23 cellular contexts compared by ENCODE assay signal in genomic region chr20:62328684-62329388, GRCh38. TPM values are rescaled to one million over a fixed set of nuclear protein-coding genes. Genes with fewer than 3 reads are reported as not detected.
A peak's percentile ranks its signal among the peaks of the same experiment; 100 is the strongest.
DNase-seq lines count a peak whose midpoint lies in the region; ATAC-seq, FAIRE-seq and TF ChIP-seq lines count a peak whose summit lies in the region.
"Had no signal": no experiment of that assay in that cellular context is flagged by ENCODE, and none has a peak within 500 bp of the region (broad histone marks: within the 10 kb centered on the region; RNA-seq: fewer than 3 reads in every experiment).

No MANE protein-coding gene starts in this region.

- TF ChIP-seq POLR2A in HepG2 (IDR thresholded peaks at IDR 0.05; ENCODE audit: insufficient read depth in 1 of 2, low read depth in 2 of 2, low read length in 2 of 2) = no peak

- no peak overlapping the region for H3K4me3 ChIP-seq in HepG2 (replicated peaks in 1 of 3; ENCODE audit: insufficient read depth in 1 of 3, low read depth in 2 of 3, low read length in 3 of 3)
- H3K4me3 ChIP-seq in kidney (ENCODE audit: low read length in 2 of 2) = no peak overlapping the region
- H3K4me3 ChIP-seq: BLaER1 treated with 17β-estradiol and CSF1 and Interleukin-3, amounts not matched to agents 10 nM and 100 nM; GM23338 had no signal

- TF ChIP-seq EP300 in HepG2 (IDR thresholded peaks at IDR 0.05; ENCODE audit: low read depth in 2 of 2, low read length in 2 of 2) (no peak), HepG2 (CRISPR knock-in tag; IDR thresholded peaks at IDR 0.05; ENCODE audit: borderline replicate concordance) (no peak)

- WGBS in HepG2 (ENCODE audit: low lambda C conversion rate) = 97% methylated on average over 19 of the region's 26 CpGs

- no peak overlapping the region for H3K27ac Mint-ChIP-seq in activated naive CD4-positive, alpha-beta T cell treated with anti-CD3 and anti-CD28 coated beads, Interleukin-2, amount 50 U/mL, for 72 hours
- H3K27ac Mint-ChIP-seq: B cell; CD14-positive monocyte; CD4-positive, alpha-beta T cell; CD8-positive, alpha-beta memory T cell; GM23338; H9; HFFc6 had no signal

- TF ChIP-seq CTCF in RWPE1 (conservative IDR thresholded peaks at IDR 0.05; ENCODE audit: low read depth) (no peak), HepG2 (CRISPR knock-in tag; IDR thresholded peaks at IDR 0.05) (no peak), kidney (IDR thresholded peaks at IDR 0.05; ENCODE audit: borderline replicate concordance, extremely low read depth, insufficient read depth) (no peak)

- TF ChIP-seq RAD21 in HepG2 (CRISPR knock-in tag; IDR thresholded peaks at IDR 0.05) = no peak

- H3K9ac ChIP-seq in HepG2 (ENCODE audit: insufficient read depth, low read depth, low read length) (no peak overlapping the region), kidney (ENCODE audit: low read length in 2 of 2) (no peak overlapping the region)

- intact Hi-C loops in Right ventricle myocardium inferior (cut with DNase I) = no loop called here
- intact Hi-C loops in left cardiac atrium (cut with DNase I) = no loop called here
- intact Hi-C loops in HepG2 (cut with micrococcal nuclease; ENCODE audit: unreplicated experiment) = no loop called here
- intact Hi-C loops in kidney (cut with DNase I) = no loop called here

- DNase-seq in Right ventricle myocardium inferior (ENCODE audit: missing footprints) (peak; percentile 63), left cardiac atrium (no peak), RWPE1 (ENCODE audit: low spot score) (no peak), HepG2 (ENCODE audit: low spot score) (no peak), LoVo (ENCODE audit: low spot score) (no peak), kidney (no peak)
- no peak for DNase-seq in activated naive CD4-positive, alpha-beta T cell treated with anti-CD3 and anti-CD28 coated beads, Interleukin-2, amount 50 U/mL, for 72 hours (ENCODE audit: low spot score in 2 of 2)
- DNase-seq in effector CD8-positive, alpha-beta T cell (lab: John Stamatoyannopoulos, UW) = no peak
- DNase-seq: CD4-positive, alpha-beta T cell; CD8-positive, alpha-beta memory T cell; DMS53; DMS79 treated with DMSO at 0.1 percent for 48 hours; GF-D8; H9; HFFc6 had no signal

- peaks cover 74 to 94% of the 10 kb centered on the region in 2 experiments for H3K36me3 ChIP-seq in HepG2 (replicated peaks in 1 of 2; ENCODE audit: control insufficient read depth in 1 of 2, insufficient read depth in 2 of 2, low read length in 2 of 2)
- H3K36me3 ChIP-seq in kidney (ENCODE audit: control insufficient read depth in 1 of 2, insufficient read depth in 2 of 2, low read length in 2 of 2) = peaks cover 24 to 36% of the 10 kb centered on the region in 2 donors

- no peaks in the 10 kb centered on the region for H3K36me3 Mint-ChIP-seq in activated naive CD4-positive, alpha-beta T cell treated with anti-CD3 and anti-CD28 coated beads, Interleukin-2, amount 50 U/mL, for 72 hours
- H3K36me3 Mint-ChIP-seq: CD14-positive monocyte; CD8-positive, alpha-beta memory T cell had no signal

- CTCF ChIA-PET in RWPE1 (lab: Yijun Ruan, JAX) (interaction anchor here (1.1 kb wide), 2 partner anchors 36 to 54 kb away, joined by 3 to 4 read pairs; no protein-coding TSS in a partner anchor), HepG2 (lab: Yijun Ruan, JAX; ENCODE audit: low intra/inter-chr PET ratio, low total read pairs) (no interaction called here)

- H3K27ac ChIP-seq in RWPE1 (peak overlapping the region; percentile 80), HepG2 (ENCODE audit: extremely low read length, insufficient read depth, low read length) (no peak overlapping the region), kidney (ENCODE audit: low read depth in 2 of 2, low read length in 2 of 2) (no peak overlapping the region)
- H3K27ac ChIP-seq: 22Rv1; BLaER1 treated with 17β-estradiol and CSF1 and Interleukin-3, amounts not matched to agents 10 nM and 100 nM had no signal

- no peaks in the 10 kb centered on the region for H3K27me3 ChIP-seq in HepG2 (ENCODE audit: control insufficient read depth in 1 of 2, insufficient read depth in 2 of 2, low read length in 2 of 2)
- H3K27me3 ChIP-seq: BLaER1 treated with 17β-estradiol and CSF1 and Interleukin-3, amounts not matched to agents 10 nM and 100 nM had no signal

- no peak overlapping the region for H3K4me2 ChIP-seq in HepG2 (ENCODE audit: low read depth, low read length)
- H3K4me2 ChIP-seq: BLaER1 treated with 17β-estradiol and CSF1 and Interleukin-3, amounts not matched to agents 10 nM and 100 nM; GM23338 had no signal

- ATAC-seq in Right ventricle myocardium inferior = no peak
- no peak for ATAC-seq in left cardiac atrium
- no peak for ATAC-seq in HepG2
- no peak for ATAC-seq in activated naive CD4-positive, alpha-beta T cell treated with anti-CD3 and anti-CD28 coated beads, Interleukin-2, amount 50 U/mL, for 72 hours
- ATAC-seq: GM23338 had no signal

- H3K79me2 ChIP-seq in HepG2 (ENCODE audit: insufficient read depth, low read length) = no peaks in the 10 kb centered on the region

- H3K4me1 ChIP-seq in HepG2 (ENCODE audit: insufficient read depth, low read length) (no peaks in the 10 kb centered on the region), kidney (ENCODE audit: control insufficient read depth in 1 of 2, insufficient read depth in 1 of 2, low read depth in 1 of 2, low read length in 2 of 2) (no peaks in the 10 kb centered on the region)

- no peaks in the 10 kb centered on the region for H3K9me3 Mint-ChIP-seq in activated naive CD4-positive, alpha-beta T cell treated with anti-CD3 and anti-CD28 coated beads, Interleukin-2, amount 50 U/mL, for 72 hours
- H3K9me3 Mint-ChIP-seq: CD4-positive, alpha-beta T cell; CD8-positive, alpha-beta memory T cell; H9; HFFc6 had no signal

- in situ Hi-C loops in HepG2 (cut with HindIII; ENCODE audit: extremely low pct_ligation_motif_present, low pct_unique_long_range_greater_than_20kb) = no loop called here

- H3K9me3 ChIP-seq in HepG2 (ENCODE audit: low read length) = no peaks in the 10 kb centered on the region
- no peaks in the 10 kb centered on the region for H3K9me3 ChIP-seq in kidney (ENCODE audit: control insufficient read depth in 1 of 2, low read length in 2 of 2)
- H3K9me3 ChIP-seq: BLaER1 treated with 17β-estradiol and CSF1 and Interleukin-3, amounts not matched to agents 10 nM and 100 nM had no signal

- no peak for FAIRE-seq in HepG2 (lab: Jason Lieb, UNC)
- no peak for FAIRE-seq in kidney (lab: Jason Lieb, UNC)
- FAIRE-seq: A204.1, GM12891, GM18507 had no signal

- H2AFZ ChIP-seq in HepG2 (ENCODE audit: low read length) = no peak overlapping the region
- H2AFZ ChIP-seq: GM23338 had no signal

- POLR2A ChIA-PET in RWPE1 (lab: Yijun Ruan, JAX; ENCODE audit: low non-redundant PET) (no interaction called here), HepG2 (lab: Yijun Ruan, JAX) (no interaction called here)

- no TSS peak for BruUV-seq in HepG2 (replicated peaks; lab: Mats Ljungman, UMichigan)

- H4K20me1 ChIP-seq in HepG2 (ENCODE audit: insufficient read depth, low read length) = no peaks in the 10 kb centered on the region

RNA-seq across cellular contexts. Expression of gene ADRM1, which starts 26.0 kb away (rescaled TPM):
- total RNA-seq in Right ventricle myocardium inferior = 73.9 TPM
- 10 to 100 TPM; 57.9 to 76.9 TPM for total RNA-seq in left cardiac atrium
- total RNA-seq in HepG2 (2016; rRNA removed; fragmentation: Illumina TruSeq; extraction: Trizol) = 143 and 154 TPM in 2 replicates
- total RNA-seq in HepG2 (2016; cell fraction: cytosol; rRNA removed; fragmentation: Illumina TruSeq; extraction: Trizol; ENCODE audit: low read depth) = 51.6 and 53.2 TPM in 2 replicates
- total RNA-seq in HepG2 (2016; cell fraction: insoluble cytoplasmic fraction; rRNA removed; fragmentation: Illumina TruSeq; extraction: Trizol) = 149 and 159 TPM in 2 replicates
- total RNA-seq in HepG2 (2016; cell fraction: membrane; rRNA removed; fragmentation: Illumina TruSeq; extraction: Trizol) = 59.3 and 62.8 TPM in 2 replicates
- 76.2 and 86.5 TPM in 2 replicates for total RNA-seq in HepG2 (2016; cell fraction: nucleus; rRNA removed; fragmentation: Illumina TruSeq; extraction: Trizol)
- polyA plus RNA-seq in HepG2 (2011; rRNA removed) = 92.9 and 106 TPM in 2 replicates
- 90.4 and 144 TPM in 2 replicates for polyA plus RNA-seq in HepG2 (2011; cell fraction: cytosol; rRNA removed)
- 158 and 185 TPM in 2 replicates for polyA plus RNA-seq in HepG2 (2011; cell fraction: nucleus; rRNA removed)
- polyA plus RNA-seq in HepG2 (2012) = 62.1 and 86.3 TPM in 2 replicates
- 50.3 and 52.6 TPM in 2 replicates for polyA plus RNA-seq in HepG2 (2016; cell fraction: cytosol; fragmentation: Illumina TruSeq; extraction: Trizol; ENCODE audit: low read depth)
- 185 and 189 TPM in 2 replicates for polyA plus RNA-seq in HepG2 (2016; cell fraction: insoluble cytoplasmic fraction; fragmentation: Illumina TruSeq; extraction: Trizol; ENCODE audit: low read depth)
- polyA plus RNA-seq in HepG2 (2016; cell fraction: membrane; fragmentation: Illumina TruSeq; extraction: Trizol; ENCODE audit: low read depth) = 54.2 and 55.6 TPM in 2 replicates
- 165 and 171 TPM in 2 replicates for polyA plus RNA-seq in HepG2 (2016; cell fraction: nucleus; fragmentation: Illumina TruSeq; extraction: Trizol; ENCODE audit: insufficient read depth, low read depth)
- polyA minus RNA-seq in HepG2 (2011; rRNA and poly(A)+ RNA removed; ENCODE audit: low replicate concordance) = 92.6 and 107 TPM in 2 replicates
- polyA minus RNA-seq in HepG2 (2011; cell fraction: cytosol; rRNA and poly(A)+ RNA removed) = 50.7 and 55.0 TPM in 2 replicates
- polyA minus RNA-seq in HepG2 (2011; cell fraction: nucleus; rRNA and poly(A)+ RNA removed) = 47.2 and 49.4 TPM in 2 replicates
- 64.4 TPM for total RNA-seq in kidney
- polyA plus RNA-seq in kidney (ENCODE audit: insufficient read depth, low read depth, low replicate concordance) = 79.4 TPM
- total RNA-seq in activated naive CD4-positive, alpha-beta T cell treated with anti-CD3 and anti-CD28 coated beads, Interleukin-2, amount 50 U/mL, for 72 hours = 10 to 100 TPM; 92.6 to 93.6 TPM

RNA-seq across cellular contexts. Expression of gene LAMA5, which starts 38.3 kb away (rescaled TPM):
- total RNA-seq in Right ventricle myocardium inferior (89.3 TPM), left cardiac atrium (100 to 1,000 TPM in 1 of 2 donors, 10 to 100 TPM in 1; 70.4 to 113 TPM), HepG2 (2016; rRNA removed; fragmentation: Illumina TruSeq; extraction: Trizol) (28.5 and 44.7 TPM in 2 replicates), kidney (342 TPM)
- 32.2 and 40.1 TPM in 2 replicates for total RNA-seq in HepG2 (2016; cell fraction: cytosol; rRNA removed; fragmentation: Illumina TruSeq; extraction: Trizol; ENCODE audit: low read depth)
- 24.0 and 53.5 TPM in 2 replicates for total RNA-seq in HepG2 (2016; cell fraction: insoluble cytoplasmic fraction; rRNA removed; fragmentation: Illumina TruSeq; extraction: Trizol)
- total RNA-seq in HepG2 (2016; cell fraction: membrane; rRNA removed; fragmentation: Illumina TruSeq; extraction: Trizol) = 23.5 and 24.2 TPM in 2 replicates
- 108 and 131 TPM in 2 replicates for total RNA-seq in HepG2 (2016; cell fraction: nucleus; rRNA removed; fragmentation: Illumina TruSeq; extraction: Trizol)
- polyA plus RNA-seq in HepG2 (2011; rRNA removed) (21.0 and 22.7 TPM in 2 replicates), kidney (ENCODE audit: insufficient read depth, low read depth, low replicate concordance) (94.0 TPM)
- 9.5 and 17.6 TPM in 2 replicates for polyA plus RNA-seq in HepG2 (2011; cell fraction: cytosol; rRNA removed)
- polyA plus RNA-seq in HepG2 (2011; cell fraction: nucleus; rRNA removed) = 504 and 754 TPM in 2 replicates
- polyA plus RNA-seq in HepG2 (2012) = 96.2 and 135 TPM in 2 replicates
- 12.5 and 12.7 TPM in 2 replicates for polyA plus RNA-seq in HepG2 (2016; cell fraction: cytosol; fragmentation: Illumina TruSeq; extraction: Trizol; ENCODE audit: low read depth)
- polyA plus RNA-seq in HepG2 (2016; cell fraction: insoluble cytoplasmic fraction; fragmentation: Illumina TruSeq; extraction: Trizol; ENCODE audit: low read depth) = 34.3 and 49.3 TPM in 2 replicates
- 14.2 and 17.2 TPM in 2 replicates for polyA plus RNA-seq in HepG2 (2016; cell fraction: membrane; fragmentation: Illumina TruSeq; extraction: Trizol; ENCODE audit: low read depth)
- 598 and 620 TPM in 2 replicates for polyA plus RNA-seq in HepG2 (2016; cell fraction: nucleus; fragmentation: Illumina TruSeq; extraction: Trizol; ENCODE audit: insufficient read depth, low read depth)
- polyA minus RNA-seq in HepG2 (2011; rRNA and poly(A)+ RNA removed; ENCODE audit: low replicate concordance) = 26.2 and 35.7 TPM in 2 replicates
- polyA minus RNA-seq in HepG2 (2011; cell fraction: cytosol; rRNA and poly(A)+ RNA removed) = 23.2 and 27.1 TPM in 2 replicates
- 70.0 and 71.2 TPM in 2 replicates for polyA minus RNA-seq in HepG2 (2011; cell fraction: nucleus; rRNA and poly(A)+ RNA removed)
- under 1 TPM; 0.36 to 0.95 TPM for total RNA-seq in activated naive CD4-positive, alpha-beta T cell treated with anti-CD3 and anti-CD28 coated beads, Interleukin-2, amount 50 U/mL, for 72 hours
- polyA plus RNA-seq: CD14-positive monocyte; CD8-positive, alpha-beta memory T cell had no signal

RNA-seq across cellular contexts. Expression of gene RPS21, which starts 58.1 kb away (rescaled TPM):
- total RNA-seq in Right ventricle myocardium inferior = 782 TPM
- 100 to 1,000 TPM; 733 to 750 TPM for total RNA-seq in left cardiac atrium
- 2,584 and 2,647 TPM in 2 replicates for total RNA-seq in HepG2 (2016; rRNA removed; fragmentation: Illumina TruSeq; extraction: Trizol)
- total RNA-seq in HepG2 (2016; cell fraction: cytosol; rRNA removed; fragmentation: Illumina TruSeq; extraction: Trizol; ENCODE audit: low read depth) = 3,497 and 3,511 TPM in 2 replicates
- 2,606 and 2,768 TPM in 2 replicates for total RNA-seq in HepG2 (2016; cell fraction: insoluble cytoplasmic fraction; rRNA removed; fragmentation: Illumina TruSeq; extraction: Trizol)
- 4,939 and 5,761 TPM in 2 replicates for total RNA-seq in HepG2 (2016; cell fraction: membrane; rRNA removed; fragmentation: Illumina TruSeq; extraction: Trizol)
- 1,156 and 1,166 TPM in 2 replicates for total RNA-seq in HepG2 (2016; cell fraction: nucleus; rRNA removed; fragmentation: Illumina TruSeq; extraction: Trizol)
- 9,925 and 11,063 TPM in 2 replicates for polyA plus RNA-seq in HepG2 (2011; rRNA removed)
- 11,031 and 15,081 TPM in 2 replicates for polyA plus RNA-seq in HepG2 (2011; cell fraction: cytosol; rRNA removed)
- 5,156 and 5,267 TPM in 2 replicates for polyA plus RNA-seq in HepG2 (2011; cell fraction: nucleus; rRNA removed)
- polyA plus RNA-seq in HepG2 (2012) = 6,658 and 8,852 TPM in 2 replicates
- 5,362 and 5,590 TPM in 2 replicates for polyA plus RNA-seq in HepG2 (2016; cell fraction: cytosol; fragmentation: Illumina TruSeq; extraction: Trizol; ENCODE audit: low read depth)
- 3,197 and 3,428 TPM in 2 replicates for polyA plus RNA-seq in HepG2 (2016; cell fraction: insoluble cytoplasmic fraction; fragmentation: Illumina TruSeq; extraction: Trizol; ENCODE audit: low read depth)
- 5,998 and 6,820 TPM in 2 replicates for polyA plus RNA-seq in HepG2 (2016; cell fraction: membrane; fragmentation: Illumina TruSeq; extraction: Trizol; ENCODE audit: low read depth)
- polyA plus RNA-seq in HepG2 (2016; cell fraction: nucleus; fragmentation: Illumina TruSeq; extraction: Trizol; ENCODE audit: insufficient read depth, low read depth) = 2,753 and 2,989 TPM in 2 replicates
- 2,340 and 3,999 TPM in 2 replicates for polyA minus RNA-seq in HepG2 (2011; rRNA and poly(A)+ RNA removed; ENCODE audit: low replicate concordance)
- 1,154 and 1,167 TPM in 2 replicates for polyA minus RNA-seq in HepG2 (2011; cell fraction: cytosol; rRNA and poly(A)+ RNA removed)
- polyA minus RNA-seq in HepG2 (2011; cell fraction: nucleus; rRNA and poly(A)+ RNA removed) = 809 and 896 TPM in 2 replicates
- total RNA-seq in kidney = 1,221 TPM
- 2,336 TPM for polyA plus RNA-seq in kidney (ENCODE audit: insufficient read depth, low read depth, low replicate concordance)
- total RNA-seq in activated naive CD4-positive, alpha-beta T cell treated with anti-CD3 and anti-CD28 coated beads, Interleukin-2, amount 50 U/mL, for 72 hours = 1,000 to 10,000 TPM; 2,243 to 2,653 TPM

Comparison
In these comparisons a context has a peak if more than half of its experiments do, and no peak if none do; other contexts are left out.
1. RNA of gene LAMA5, which starts 38.3 kb away (total RNA-seq): 342 TPM in kidney (single experiment), 70.4 to 113 TPM in left cardiac atrium, 89.3 TPM in Right ventricle myocardium inferior (single experiment) and 23.5 to 131 TPM in HepG2; 0.36 to 0.95 TPM in activated naive CD4-positive, alpha-beta T cell treated with anti-CD3 and anti-CD28 coated beads, Interleukin-2, amount 50 U/mL, for 72 hours; every median in the first group is over 10 times any median in the second.